In genomic region chr1:212055333-212055732, GRCh38 we compare ENCODE assay signal across 28 cellular contexts.
"Had no signal": no experiment of that assay in that cellular context is flagged by ENCODE, and none has a peak within 500 bp of the region (broad histone marks: within the 10 kb centered on the region; RNA-seq: fewer than 3 reads in every experiment).

No MANE protein-coding gene starts in this region.

- H3K9me3 ChIP-seq: neutrophil had no signal

- H3K4me3 Mint-ChIP-seq: naive B cell; natural killer cell; nephron progenitor cell; neural progenitor cell; stimulated activated memory B cell treated with anti-CD40 and anti-IgM and Interleukin-4, amounts not matched to agents 10 μg/mL and 1 μg/mL and 100 μg/mL, for 72 hours; stimulated activated naive CD8-positive, alpha-beta T cell treated with anti-CD3 and anti-CD28 coated beads, Interleukin-15, amount 100 ng/mL, for 72 hours; type B pancreatic cell had no signal

- H3K27ac Mint-ChIP-seq: natural killer cell; nephron progenitor cell; neural progenitor cell; progenitor cell of endocrine pancreas; stimulated activated memory B cell treated with anti-CD40 and anti-IgM and Interleukin-4, amounts not matched to agents 10 μg/mL and 1 μg/mL and 100 μg/mL, for 72 hours; stimulated activated naive CD8-positive, alpha-beta T cell treated with anti-CD3 and anti-CD28 coated beads, Interleukin-15, amount 100 ng/mL, for 72 hours; type B pancreatic cell had no signal

- H3K36me3 ChIP-seq: left lung, lower lobe of right lung, right atrium auricular region, right lobe of liver, tibial nerve, uterus had no signal

- DNase-seq: left colon; left lung; lower lobe of right lung; mammary epithelial cell; mesenchymal stem cell; naive B cell; natural killer cell; nephron progenitor cell; occipital lobe; right lobe of liver; stimulated activated CD4-positive, alpha-beta T cell treated with anti-CD3 and anti-CD28 coated beads, Interleukin-1b, Interleukin-23, amount 100 ng/mL, for 48 hours; stimulated activated CD4-positive, alpha-beta T cell treated with anti-CD3 and anti-CD28 coated beads, Interleukin-2, amount 100 ng/mL, for 48 hours; stimulated activated CD4-positive, alpha-beta T cell treated with anti-CD3 and anti-CD28 coated beads, Interleukin-4, amount 100 ng/mL, for 4 hours; stimulated activated CD8-positive, alpha-beta memory T cell treated with anti-CD3 and anti-CD28 coated beads, Interleukin-4, amount 100 ng/mL, for 48 hours; stimulated activated naive CD4-positive, alpha-beta T cell treated with Interleukin-2 at 50 U/mL for 16 hours; stimulated activated naive CD8-positive, alpha-beta T cell treated with anti-CD3 and anti-CD28 coated beads, Interleukin-15, amount 100 ng/mL, for 72 hours; substantia nigra; uterus had no signal

- H3K27me3 ChIP-seq: hepatocyte, left lung, neural progenitor cell, neutrophil, right atrium auricular region, right lobe of liver, tibial nerve, uterus had no signal

- H3K4me3 ChIP-seq: hepatocyte, left lung, lower lobe of right lung, neural progenitor cell, right atrium auricular region, right lobe of liver, smooth muscle cell, tibial nerve, uterus had no signal

- H3K27me3 Mint-ChIP-seq: naive B cell; progenitor cell of endocrine pancreas; stimulated activated memory B cell treated with anti-CD40 and anti-IgM and Interleukin-4, amounts not matched to agents 10 μg/mL and 1 μg/mL and 100 μg/mL, for 72 hours; stimulated activated naive CD8-positive, alpha-beta T cell treated with anti-CD3 and anti-CD28 coated beads, Interleukin-15, amount 100 ng/mL, for 72 hours; type B pancreatic cell had no signal

- ATAC-seq: left colon; left lung; lower lobe of right lung; stimulated activated memory B cell treated with anti-CD40 and anti-IgM and Interleukin-4, amounts not matched to agents 10 μg/mL and 1 μg/mL and 100 μg/mL, for 72 hours; stimulated activated naive CD8-positive, alpha-beta T cell treated with anti-CD3 and anti-CD28 coated beads, Interleukin-15, amount 100 ng/mL, for 72 hours had no signal

- FAIRE-seq: keratinocyte had no signal

- H3K4me1 ChIP-seq: left lung, lower lobe of right lung, neural progenitor cell, right atrium auricular region, right lobe of liver, tibial nerve, uterus had no signal

- H3K4me1 Mint-ChIP-seq: nephron progenitor cell; neural progenitor cell; stimulated activated memory B cell treated with anti-CD40 and anti-IgM and Interleukin-4, amounts not matched to agents 10 μg/mL and 1 μg/mL and 100 μg/mL, for 72 hours; stimulated activated naive CD8-positive, alpha-beta T cell treated with anti-CD3 and anti-CD28 coated beads, Interleukin-15, amount 100 ng/mL, for 72 hours had no signal

- H3K27ac ChIP-seq: hepatocyte, left lung, lower lobe of right lung, neural progenitor cell, neutrophil, right atrium auricular region, right lobe of liver, tibial nerve, uterus had no signal
